In genomic region chr10:116989439-116989838, GRCh38 we compare ENCODE assay signal across 17 cellular contexts. TPM values are rescaled to one million over a fixed set of nuclear protein-coding genes. Genes with fewer than 3 reads are reported as not detected.
DNase-seq lines count a peak whose midpoint lies in the region; ATAC-seq and TF ChIP-seq lines count a peak whose summit lies in the region.
"Had no signal": no experiment of that assay in that cellular context is flagged by ENCODE, and none has a peak within 500 bp of the region (broad histone marks: within the 10 kb centered on the region; RNA-seq: fewer than 3 reads in every experiment).

No MANE protein-coding gene starts in this region.

- H3K9me3 ChIP-seq in SK-N-MC (ENCODE audit: low read depth, low read length) = no peaks in the 10 kb centered on the region
- no peaks in the 10 kb centered on the region for H3K9me3 ChIP-seq in neural progenitor cell (ENCODE audit: low read depth)
- no peaks in the 10 kb centered on the region for H3K9me3 ChIP-seq in breast epithelium

- H3K4me1 ChIP-seq in ACC112 (ENCODE audit: control insufficient read depth, insufficient read depth, low read length, unreplicated experiment) (peaks cover 8% of the 10 kb centered on the region), neural progenitor cell (peaks cover 31% of the 10 kb centered on the region), breast epithelium (no peaks in the 10 kb centered on the region)

- TF ChIP-seq CTCF in endothelial cell (IDR thresholded peaks at IDR 0.05; ENCODE audit: unreplicated experiment) = no peak
- TF ChIP-seq CTCF in neural progenitor cell (IDR thresholded peaks at IDR 0.05) = no peak
- no peak for TF ChIP-seq CTCF in breast epithelium (IDR thresholded peaks at IDR 0.05)

- no peak overlapping the region for H3K9ac ChIP-seq in SK-N-MC (ENCODE audit: insufficient read length)
- no peak overlapping the region for H3K9ac ChIP-seq in neural progenitor cell

- intact Hi-C loops in breast epithelium (cut with DNase I; ENCODE audit: low total_unique reads) = no loop called here

- no peaks in the 10 kb centered on the region for H3K9me3 Mint-ChIP-seq in endothelial cell (ENCODE audit: unreplicated experiment)
- H3K9me3 Mint-ChIP-seq in neural progenitor cell = no peaks in the 10 kb centered on the region
- peaks cover 0 to under 1% of the 10 kb centered on the region in 2 donors for H3K9me3 Mint-ChIP-seq in activated T-cell treated with anti-CD3 and anti-CD28 coated beads, Interleukin-2, amount 50 U/mL, for 72 hours

- peaks cover 9% of the 10 kb centered on the region for H3K36me3 Mint-ChIP-seq in endothelial cell (ENCODE audit: low read depth, unreplicated experiment)
- no peaks in the 10 kb centered on the region for H3K36me3 Mint-ChIP-seq in neural progenitor cell
- H3K36me3 Mint-ChIP-seq in activated T-cell treated with anti-CD3 and anti-CD28 coated beads, Interleukin-2, amount 50 U/mL, for 72 hours (ENCODE audit: insufficient read depth in 2 of 2) = no peaks in the 10 kb centered on the region

- H3K4me3 ChIP-seq in ACC112 (ENCODE audit: low read depth, low read length) = no peak overlapping the region
- no peak overlapping the region for H3K4me3 ChIP-seq in SK-N-MC
- H3K4me3 ChIP-seq in neural progenitor cell = no peak overlapping the region
- no peak overlapping the region for H3K4me3 ChIP-seq in breast epithelium

- H3F3A ChIP-seq in neural progenitor cell (ENCODE audit: low read depth) = peaks cover 33% of the 10 kb centered on the region

- DNase-seq in SK-N-MC (ENCODE audit: low read depth, low spot score) (no peak), endothelial cell (ENCODE audit: low spot score) (peak; percentile 11), neural progenitor cell (ENCODE audit: low spot score) (no peak), H4 (ENCODE audit: low spot score) (no peak), breast epithelium (ENCODE audit: low spot score in 2 of 2) (no peak)
- DNase-seq in activated T-cell treated with anti-CD3 and anti-CD28 coated beads, Interleukin-2, amount 50 U/mL, for 72 hours = no peak
- DNase-seq: C1 segment of cervical spinal cord, DMS153, EL, KBM-7, NCI-H1048, NCI-H345, NCI-H69, PC-3 had no signal

- TF ChIP-seq POLR2A in breast epithelium (IDR thresholded peaks at IDR 0.05) = no peak

- H3K79me2 ChIP-seq in ACC112 (ENCODE audit: control insufficient read depth, insufficient read depth, low read length, unreplicated experiment) (no peaks in the 10 kb centered on the region), neural progenitor cell (ENCODE audit: low read depth) (peaks cover 5% of the 10 kb centered on the region)

- H2AFZ ChIP-seq in ACC112 (ENCODE audit: low read length, unreplicated experiment) (peak overlapping the region; percentile 17), neural progenitor cell (replicated peaks) (peak overlapping the region; percentile 57)

- peak overlapping the region; percentile 41 for H3K4me2 ChIP-seq in neural progenitor cell

- H3K36me3 ChIP-seq in ACC112 (ENCODE audit: insufficient read depth, low read length) (no peaks in the 10 kb centered on the region), SK-N-MC (ENCODE audit: insufficient read depth, low read length) (no peaks in the 10 kb centered on the region), neural progenitor cell (no peaks in the 10 kb centered on the region), breast epithelium (no peaks in the 10 kb centered on the region)

- no peak overlapping the region for H3K27ac ChIP-seq in ACC112 (ENCODE audit: low read depth, low read length)
- H3K27ac ChIP-seq in SK-N-MC = peak overlapping the region; percentile 36; the same call in 1 of the 2 replicates
- H3K27ac ChIP-seq in neural progenitor cell = peak overlapping the region; percentile 87
- no peak overlapping the region for H3K27ac ChIP-seq in breast epithelium

- H3K4me3 Mint-ChIP-seq in endothelial cell (ENCODE audit: unreplicated experiment) = no peak overlapping the region
- no peak overlapping the region for H3K4me3 Mint-ChIP-seq in neural progenitor cell
- H3K4me3 Mint-ChIP-seq in activated T-cell treated with anti-CD3 and anti-CD28 coated beads, Interleukin-2, amount 50 U/mL, for 72 hours = no peak overlapping the region

- H4K20me1 ChIP-seq in neural progenitor cell (ENCODE audit: low read depth) = no peaks in the 10 kb centered on the region

- no peak for ATAC-seq in activated T-cell treated with anti-CD3 and anti-CD28 coated beads, Interleukin-2, amount 50 U/mL, for 72 hours (replicated peaks in 1 of 2)
- ATAC-seq in GM19397 (IDR thresholded peaks at IDR 0.05; ENCODE audit: unreplicated experiment) = no peak
- ATAC-seq: HCT116, PC-3 had no signal

- peak overlapping the region; percentile 97 for H3K27ac Mint-ChIP-seq in endothelial cell (ENCODE audit: unreplicated experiment)
- H3K27ac Mint-ChIP-seq in neural progenitor cell = no peak overlapping the region
- H3K27ac Mint-ChIP-seq in activated T-cell treated with anti-CD3 and anti-CD28 coated beads, Interleukin-2, amount 50 U/mL, for 72 hours = no peak overlapping the region

- peaks cover 8% of the 10 kb centered on the region for H3K27me3 Mint-ChIP-seq in endothelial cell (ENCODE audit: unreplicated experiment)
- no peaks in the 10 kb centered on the region for H3K27me3 Mint-ChIP-seq in neural progenitor cell (ENCODE audit: insufficient read depth, low read depth)
- H3K27me3 Mint-ChIP-seq in activated T-cell treated with anti-CD3 and anti-CD28 coated beads, Interleukin-2, amount 50 U/mL, for 72 hours (ENCODE audit: low read depth) = no peaks in the 10 kb centered on the region

- H3K4me1 Mint-ChIP-seq in endothelial cell (ENCODE audit: unreplicated experiment) = peaks cover 69% of the 10 kb centered on the region
- H3K4me1 Mint-ChIP-seq in neural progenitor cell = peaks cover 4% of the 10 kb centered on the region
- H3K4me1 Mint-ChIP-seq in activated T-cell treated with anti-CD3 and anti-CD28 coated beads, Interleukin-2, amount 50 U/mL, for 72 hours (ENCODE audit: low read depth) = no peaks in the 10 kb centered on the region

- no peaks in the 10 kb centered on the region for H3K27me3 ChIP-seq in ACC112 (ENCODE audit: insufficient read depth, low read length)
- no peaks in the 10 kb centered on the region for H3K27me3 ChIP-seq in neural progenitor cell
- H3K27me3 ChIP-seq in breast epithelium = no peaks in the 10 kb centered on the region

RNA-seq across cellular contexts. Expression of gene SHTN1, which starts 15.5 kb away (rescaled TPM):
- total RNA-seq in endothelial cell (ENCODE audit: unreplicated experiment) (106 TPM), neural progenitor cell (ENCODE audit: low replicate concordance) (13.2 and 17.3 TPM in 2 replicates), breast epithelium (10 to 100 TPM; 14.4 to 36.0 (median 17.8) TPM)
- total RNA-seq in H4 (2014; rRNA removed; shearing (Covaris generic)) = 6.3 and 9.3 TPM in 2 replicates
- under 1 TPM; 0.19 to 0.31 TPM for total RNA-seq in activated T-cell treated with anti-CD3 and anti-CD28 coated beads, Interleukin-2, amount 50 U/mL, for 72 hours

Comparison
In these comparisons a context has a peak if more than half of its experiments do, and no peak if none do; other contexts are left out.
1. H3K27ac ChIP-seq: peak in SK-N-MC (single experiment) and neural progenitor cell (single experiment); none in ACC112 (single experiment) and breast epithelium (0 of 2).